1 cellular context compared by ENCODE assay signal in the genomic region with DNA sequence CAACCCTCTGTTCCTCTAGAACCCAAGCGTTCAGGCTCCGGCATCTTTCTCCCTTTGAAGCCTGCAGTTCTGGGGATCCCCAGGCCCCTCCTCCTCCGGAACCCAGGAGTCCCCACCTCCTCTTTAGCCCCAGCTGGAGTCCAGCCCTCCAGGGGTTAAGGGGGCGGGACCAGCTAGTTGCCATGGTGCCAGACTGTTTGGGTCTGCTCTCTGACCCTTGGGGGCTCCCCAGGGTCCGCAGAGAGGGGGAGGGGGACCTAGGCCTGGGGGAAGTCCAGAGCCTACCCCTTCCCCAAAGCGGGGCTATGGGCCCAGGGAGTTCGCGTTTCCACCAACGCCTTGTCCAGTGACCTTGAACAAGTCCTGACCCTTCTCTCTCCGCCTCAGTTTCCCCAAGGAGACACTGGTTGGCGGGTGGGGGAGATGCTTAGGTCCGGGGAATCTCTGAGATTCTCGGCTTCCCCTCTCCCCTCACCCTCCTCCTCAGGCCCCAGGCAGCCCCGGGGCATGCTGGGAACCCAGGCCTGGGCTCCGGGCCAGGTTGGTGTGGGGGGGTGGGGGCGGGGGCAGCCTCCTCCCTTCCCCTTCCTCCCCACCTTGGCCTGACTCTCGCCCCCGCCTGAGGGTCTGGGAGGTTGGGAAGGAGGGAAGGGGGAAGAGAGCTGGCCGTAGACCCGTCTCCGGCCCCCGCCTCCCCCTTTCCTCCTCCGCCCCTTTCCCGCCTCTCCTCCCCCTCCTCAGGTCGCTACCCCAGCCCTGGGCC.
A peak's percentile ranks its signal among the peaks of the same experiment; 100 is the strongest.
TF ChIP-seq lines count a peak whose summit lies in the region.

No MANE protein-coding gene starts in this region.

TF ChIP-seq in K562, 482 proteins besides CTCF, POLR2A, EP300 and RAD21 (continued from another document and continues in another):
- TF ChIP-seq ZNF551 (CRISPR knock-in tag; IDR thresholded peaks at IDR 0.05) = no peak
- TF ChIP-seq SMARCE1 (IDR thresholded peaks at IDR 0.05) = no peak
- no peak for TF ChIP-seq CBX3 (IDR thresholded peaks at IDR 0.05; ENCODE audit: borderline replicate concordance in 1 of 2, low read length in 2 of 2)
- no peak for TF ChIP-seq MCM3 (IDR thresholded peaks at IDR 0.05)
- TF ChIP-seq, protein P1, sequence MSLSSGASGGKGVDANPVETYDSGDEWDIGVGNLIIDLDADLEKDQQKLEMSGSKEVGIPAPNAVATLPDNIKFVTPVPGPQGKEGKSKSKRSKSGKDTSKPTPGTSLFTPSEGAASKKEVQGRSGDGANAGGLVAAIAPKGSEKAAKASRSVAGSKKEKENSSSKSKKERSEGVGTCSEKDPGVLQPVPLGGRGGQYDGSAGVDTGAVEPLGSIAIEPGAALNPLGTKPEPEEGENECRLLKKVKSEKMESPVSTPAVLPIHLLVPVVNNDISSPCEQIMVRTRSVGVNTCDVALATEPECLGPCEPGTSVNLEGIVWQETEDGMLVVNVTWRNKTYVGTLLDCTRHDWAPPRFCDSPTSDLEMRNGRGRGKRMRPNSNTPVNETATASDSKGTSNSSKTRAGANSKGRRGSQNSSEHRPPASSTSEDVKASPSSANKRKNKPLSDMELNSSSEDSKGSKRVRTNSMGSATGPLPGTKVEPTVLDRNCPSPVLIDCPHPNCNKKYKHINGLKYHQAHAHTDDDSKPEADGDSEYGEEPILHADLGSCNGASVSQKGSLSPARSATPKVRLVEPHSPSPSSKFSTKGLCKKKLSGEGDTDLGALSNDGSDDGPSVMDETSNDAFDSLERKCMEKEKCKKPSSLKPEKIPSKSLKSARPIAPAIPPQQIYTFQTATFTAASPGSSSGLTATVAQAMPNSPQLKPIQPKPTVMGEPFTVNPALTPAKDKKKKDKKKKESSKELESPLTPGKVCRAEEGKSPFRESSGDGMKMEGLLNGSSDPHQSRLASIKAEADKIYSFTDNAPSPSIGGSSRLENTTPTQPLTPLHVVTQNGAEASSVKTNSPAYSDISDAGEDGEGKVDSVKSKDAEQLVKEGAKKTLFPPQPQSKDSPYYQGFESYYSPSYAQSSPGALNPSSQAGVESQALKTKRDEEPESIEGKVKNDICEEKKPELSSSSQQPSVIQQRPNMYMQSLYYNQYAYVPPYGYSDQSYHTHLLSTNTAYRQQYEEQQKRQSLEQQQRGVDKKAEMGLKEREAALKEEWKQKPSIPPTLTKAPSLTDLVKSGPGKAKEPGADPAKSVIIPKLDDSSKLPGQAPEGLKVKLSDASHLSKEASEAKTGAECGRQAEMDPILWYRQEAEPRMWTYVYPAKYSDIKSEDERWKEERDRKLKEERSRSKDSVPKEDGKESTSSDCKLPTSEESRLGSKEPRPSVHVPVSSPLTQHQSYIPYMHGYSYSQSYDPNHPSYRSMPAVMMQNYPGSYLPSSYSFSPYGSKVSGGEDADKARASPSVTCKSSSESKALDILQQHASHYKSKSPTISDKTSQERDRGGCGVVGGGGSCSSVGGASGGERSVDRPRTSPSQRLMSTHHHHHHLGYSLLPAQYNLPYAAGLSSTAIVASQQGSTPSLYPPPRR (CRISPR knock-in tag; IDR thresholded peaks at IDR 0.05; ENCODE audit: borderline replicate concordance) = no peak
- TF ChIP-seq, protein P2, sequence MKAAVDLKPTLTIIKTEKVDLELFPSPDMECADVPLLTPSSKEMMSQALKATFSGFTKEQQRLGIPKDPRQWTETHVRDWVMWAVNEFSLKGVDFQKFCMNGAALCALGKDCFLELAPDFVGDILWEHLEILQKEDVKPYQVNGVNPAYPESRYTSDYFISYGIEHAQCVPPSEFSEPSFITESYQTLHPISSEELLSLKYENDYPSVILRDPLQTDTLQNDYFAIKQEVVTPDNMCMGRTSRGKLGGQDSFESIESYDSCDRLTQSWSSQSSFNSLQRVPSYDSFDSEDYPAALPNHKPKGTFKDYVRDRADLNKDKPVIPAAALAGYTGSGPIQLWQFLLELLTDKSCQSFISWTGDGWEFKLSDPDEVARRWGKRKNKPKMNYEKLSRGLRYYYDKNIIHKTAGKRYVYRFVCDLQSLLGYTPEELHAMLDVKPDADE (conservative IDR thresholded peaks at IDR 0.05; ENCODE audit: control insufficient read depth, low read depth, low read length) = peak; percentile 43; the same call in 1 of the 2 replicates
- no peak for TF ChIP-seq CREM (IDR thresholded peaks at IDR 0.05; ENCODE audit: low read depth)
- TF ChIP-seq, protein P3, sequence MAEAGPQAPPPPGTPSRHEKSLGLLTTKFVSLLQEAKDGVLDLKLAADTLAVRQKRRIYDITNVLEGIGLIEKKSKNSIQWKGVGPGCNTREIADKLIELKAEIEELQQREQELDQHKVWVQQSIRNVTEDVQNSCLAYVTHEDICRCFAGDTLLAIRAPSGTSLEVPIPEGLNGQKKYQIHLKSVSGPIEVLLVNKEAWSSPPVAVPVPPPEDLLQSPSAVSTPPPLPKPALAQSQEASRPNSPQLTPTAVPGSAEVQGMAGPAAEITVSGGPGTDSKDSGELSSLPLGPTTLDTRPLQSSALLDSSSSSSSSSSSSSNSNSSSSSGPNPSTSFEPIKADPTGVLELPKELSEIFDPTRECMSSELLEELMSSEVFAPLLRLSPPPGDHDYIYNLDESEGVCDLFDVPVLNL (CRISPR knock-in tag; IDR thresholded peaks at IDR 0.05; ENCODE audit: low read depth) = no peak
- no peak for TF ChIP-seq NFXL1 (CRISPR knock-in tag; IDR thresholded peaks at IDR 0.05)
- TF ChIP-seq MEF2A (IDR thresholded peaks at IDR 0.05; ENCODE audit: control insufficient read depth, low read depth, low read length) = no peak
- TF ChIP-seq SMAD4 (CRISPR knock-in tag; conservative IDR thresholded peaks at IDR 0.05) = peak; percentile 96
- no peak for TF ChIP-seq LARP7 (IDR thresholded peaks at IDR 0.05)
- TF ChIP-seq ARHGAP35 (IDR thresholded peaks at IDR 0.05; ENCODE audit: partially characterized antibody) = no peak
- peak; percentile 69 for TF ChIP-seq ZFX (CRISPR knock-in tag; IDR thresholded peaks at IDR 0.05)
- TF ChIP-seq BMI1 (IDR thresholded peaks at IDR 0.05; ENCODE audit: low read length) = no peak
- peak; percentile 16; the same call in 1 of the 2 replicates for TF ChIP-seq MTA2 (IDR thresholded peaks at IDR 0.05; ENCODE audit: low read depth)
- no peak for TF ChIP-seq JUNB (CRISPR knock-in tag; conservative IDR thresholded peaks at IDR 0.05)
- no peak for TF ChIP-seq RNF2 (IDR thresholded peaks at IDR 0.05)
- TF ChIP-seq, protein P4, sequence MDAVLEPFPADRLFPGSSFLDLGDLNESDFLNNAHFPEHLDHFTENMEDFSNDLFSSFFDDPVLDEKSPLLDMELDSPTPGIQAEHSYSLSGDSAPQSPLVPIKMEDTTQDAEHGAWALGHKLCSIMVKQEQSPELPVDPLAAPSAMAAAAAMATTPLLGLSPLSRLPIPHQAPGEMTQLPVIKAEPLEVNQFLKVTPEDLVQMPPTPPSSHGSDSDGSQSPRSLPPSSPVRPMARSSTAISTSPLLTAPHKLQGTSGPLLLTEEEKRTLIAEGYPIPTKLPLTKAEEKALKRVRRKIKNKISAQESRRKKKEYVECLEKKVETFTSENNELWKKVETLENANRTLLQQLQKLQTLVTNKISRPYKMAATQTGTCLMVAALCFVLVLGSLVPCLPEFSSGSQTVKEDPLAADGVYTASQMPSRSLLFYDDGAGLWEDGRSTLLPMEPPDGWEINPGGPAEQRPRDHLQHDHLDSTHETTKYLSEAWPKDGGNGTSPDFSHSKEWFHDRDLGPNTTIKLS (IDR thresholded peaks at IDR 0.05; ENCODE audit: borderline replicate concordance, low read depth) = 0 out of 2 replicates have a peak, but pooled peaks have one; percentile 27
- TF ChIP-seq NFE2L1 (tag; IDR thresholded peaks at IDR 0.05; ENCODE audit: borderline replicate concordance, low read depth) = no peak
- no peak for TF ChIP-seq HSF4 (CRISPR knock-in tag; IDR thresholded peaks at IDR 0.05; ENCODE audit: borderline replicate concordance)
- TF ChIP-seq MCM5 (IDR thresholded peaks at IDR 0.05; ENCODE audit: low read depth) = no peak
- no peak for TF ChIP-seq SNIP1 (IDR thresholded peaks at IDR 0.05; ENCODE audit: low read depth)
- TF ChIP-seq RBFOX2 (IDR thresholded peaks at IDR 0.05; ENCODE audit: low read depth, low read length) = peak; percentile 64
- TF ChIP-seq KLF6 (CRISPR knock-in tag; IDR thresholded peaks at IDR 0.05; ENCODE audit: borderline replicate concordance) = no peak
- TF ChIP-seq HNRNPUL1 (IDR thresholded peaks at IDR 0.05; ENCODE audit: low read length) = no peak
- TF ChIP-seq EGR1 (conservative IDR thresholded peaks at IDR 0.05) = peak; percentile 94
- TF ChIP-seq RFX5 (IDR thresholded peaks at IDR 0.05; ENCODE audit: low read depth, low read length) = no peak
- no peak for TF ChIP-seq MEIS2 (IDR thresholded peaks at IDR 0.05; ENCODE audit: partially characterized antibody)
- peak; percentile 32 for TF ChIP-seq SAP30 (IDR thresholded peaks at IDR 0.05; ENCODE audit: borderline replicate concordance, insufficient read depth, low read depth, low read length, poor library complexity, severe bottlenecking)
- peak; percentile 29; the same call in 1 of the 2 replicates for TF ChIP-seq MYC (IDR thresholded peaks at IDR 0.05; ENCODE audit: low read depth, low read length)
- TF ChIP-seq MYC (CRISPR knock-in tag; IDR thresholded peaks at IDR 0.05; ENCODE audit: borderline replicate concordance, low read depth) = no peak
- TF ChIP-seq, protein P5, sequence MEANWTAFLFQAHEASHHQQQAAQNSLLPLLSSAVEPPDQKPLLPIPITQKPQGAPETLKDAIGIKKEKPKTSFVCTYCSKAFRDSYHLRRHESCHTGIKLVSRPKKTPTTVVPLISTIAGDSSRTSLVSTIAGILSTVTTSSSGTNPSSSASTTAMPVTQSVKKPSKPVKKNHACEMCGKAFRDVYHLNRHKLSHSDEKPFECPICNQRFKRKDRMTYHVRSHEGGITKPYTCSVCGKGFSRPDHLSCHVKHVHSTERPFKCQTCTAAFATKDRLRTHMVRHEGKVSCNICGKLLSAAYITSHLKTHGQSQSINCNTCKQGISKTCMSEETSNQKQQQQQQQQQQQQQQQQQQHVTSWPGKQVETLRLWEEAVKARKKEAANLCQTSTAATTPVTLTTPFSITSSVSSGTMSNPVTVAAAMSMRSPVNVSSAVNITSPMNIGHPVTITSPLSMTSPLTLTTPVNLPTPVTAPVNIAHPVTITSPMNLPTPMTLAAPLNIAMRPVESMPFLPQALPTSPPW (CRISPR knock-in tag; IDR thresholded peaks at IDR 0.05) = peak; percentile 97
- no peak for TF ChIP-seq BRD4 (IDR thresholded peaks at IDR 0.05)
- no peak for TF ChIP-seq ZNF561 (CRISPR knock-in tag; conservative IDR thresholded peaks at IDR 0.05)
- TF ChIP-seq KLF10 (CRISPR knock-in tag; IDR thresholded peaks at IDR 0.05) = no peak
- TF ChIP-seq MTA3 (IDR thresholded peaks at IDR 0.05; ENCODE audit: borderline replicate concordance) = peak; percentile 47; the same call in 1 of the 2 replicates
- TF ChIP-seq, protein P6, sequence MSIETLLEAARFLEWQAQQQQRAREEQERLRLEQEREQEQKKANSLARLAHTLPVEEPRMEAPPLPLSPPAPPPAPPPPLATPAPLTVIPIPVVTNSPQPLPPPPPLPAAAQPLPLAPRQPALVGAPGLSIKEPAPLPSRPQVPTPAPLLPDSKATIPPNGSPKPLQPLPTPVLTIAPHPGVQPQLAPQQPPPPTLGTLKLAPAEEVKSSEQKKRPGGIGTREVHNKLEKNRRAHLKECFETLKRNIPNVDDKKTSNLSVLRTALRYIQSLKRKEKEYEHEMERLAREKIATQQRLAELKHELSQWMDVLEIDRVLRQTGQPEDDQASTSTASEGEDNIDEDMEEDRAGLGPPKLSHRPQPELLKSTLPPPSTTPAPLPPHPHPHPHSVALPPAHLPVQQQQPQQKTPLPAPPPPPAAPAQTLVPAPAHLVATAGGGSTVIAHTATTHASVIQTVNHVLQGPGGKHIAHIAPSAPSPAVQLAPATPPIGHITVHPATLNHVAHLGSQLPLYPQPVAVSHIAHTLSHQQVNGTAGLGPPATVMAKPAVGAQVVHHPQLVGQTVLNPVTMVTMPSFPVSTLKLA (conservative IDR thresholded peaks at IDR 0.05) = peak in 1 of 2 experiments; percentile 44; a peak in 1 of 4 replicates
- TF ChIP-seq, protein P7, sequence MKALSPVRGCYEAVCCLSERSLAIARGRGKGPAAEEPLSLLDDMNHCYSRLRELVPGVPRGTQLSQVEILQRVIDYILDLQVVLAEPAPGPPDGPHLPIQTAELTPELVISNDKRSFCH (CRISPR knock-in tag; IDR thresholded peaks at IDR 0.05) = no peak
- TF ChIP-seq, protein P7 (tag; IDR thresholded peaks at IDR 0.05) = 0 out of 2 replicates have a peak, but pooled peaks have one; percentile 47
- TF ChIP-seq, protein P8, sequence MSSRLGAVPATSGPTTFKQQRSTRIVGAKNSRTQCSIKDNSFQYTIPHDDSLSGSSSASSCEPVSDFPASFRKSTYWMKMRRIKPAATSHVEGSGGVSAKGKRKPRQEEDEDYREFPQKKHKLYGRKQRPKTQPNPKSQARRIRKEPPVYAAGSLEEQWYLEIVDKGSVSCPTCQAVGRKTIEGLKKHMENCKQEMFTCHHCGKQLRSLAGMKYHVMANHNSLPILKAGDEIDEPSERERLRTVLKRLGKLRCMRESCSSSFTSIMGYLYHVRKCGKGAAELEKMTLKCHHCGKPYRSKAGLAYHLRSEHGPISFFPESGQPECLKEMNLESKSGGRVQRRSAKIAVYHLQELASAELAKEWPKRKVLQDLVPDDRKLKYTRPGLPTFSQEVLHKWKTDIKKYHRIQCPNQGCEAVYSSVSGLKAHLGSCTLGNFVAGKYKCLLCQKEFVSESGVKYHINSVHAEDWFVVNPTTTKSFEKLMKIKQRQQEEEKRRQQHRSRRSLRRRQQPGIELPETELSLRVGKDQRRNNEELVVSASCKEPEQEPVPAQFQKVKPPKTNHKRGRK (tag; IDR thresholded peaks at IDR 0.05) = no peak
- TF ChIP-seq TCF3 (CRISPR knock-in tag; IDR thresholded peaks at IDR 0.05) = no peak
- no peak for TF ChIP-seq GATAD2A (IDR thresholded peaks at IDR 0.05)
- peak; percentile 96 for TF ChIP-seq ZNF263 (CRISPR knock-in tag; IDR thresholded peaks at IDR 0.05; ENCODE audit: borderline replicate concordance)
- TF ChIP-seq, protein P9, sequence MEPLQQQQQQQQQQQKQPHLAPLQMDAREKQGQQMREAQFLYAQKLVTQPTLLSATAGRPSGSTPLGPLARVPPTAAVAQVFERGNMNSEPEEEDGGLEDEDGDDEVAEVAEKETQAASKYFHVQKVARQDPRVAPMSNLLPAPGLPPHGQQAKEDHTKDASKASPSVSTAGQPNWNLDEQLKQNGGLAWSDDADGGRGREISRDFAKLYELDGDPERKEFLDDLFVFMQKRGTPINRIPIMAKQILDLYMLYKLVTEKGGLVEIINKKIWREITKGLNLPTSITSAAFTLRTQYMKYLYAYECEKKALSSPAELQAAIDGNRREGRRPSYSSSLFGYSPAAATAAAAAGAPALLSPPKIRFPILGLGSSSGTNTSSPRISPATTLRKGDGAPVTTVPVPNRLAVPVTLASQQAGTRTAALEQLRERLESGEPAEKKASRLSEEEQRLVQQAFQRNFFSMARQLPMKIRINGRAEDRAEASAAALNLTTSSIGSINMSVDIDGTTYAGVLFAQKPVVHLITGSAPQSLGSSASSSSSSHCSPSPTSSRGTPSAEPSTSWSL (CRISPR knock-in tag; IDR thresholded peaks at IDR 0.05; ENCODE audit: borderline replicate concordance) = no peak
- no peak for TF ChIP-seq ZBED1 (IDR thresholded peaks at IDR 0.05)
- no peak for TF ChIP-seq SMARCA5 (IDR thresholded peaks at IDR 0.05)
- TF ChIP-seq POU5F1 (IDR thresholded peaks at IDR 0.05; ENCODE audit: borderline replicate concordance, low read depth, low read length, partially characterized antibody) = no peak
- peak; percentile 92 to 95 for TF ChIP-seq MAZ (CRISPR knock-in tag; conservative IDR thresholded peaks at IDR 0.05 in 1 of 2, IDR thresholded peaks at IDR 0.05 in 1 of 2)
- no peak for TF ChIP-seq E2F3 (CRISPR knock-in tag; IDR thresholded peaks at IDR 0.05)
- TF ChIP-seq CHD4 (IDR thresholded peaks at IDR 0.05; ENCODE audit: insufficient read depth, insufficient replicate concordance, low read depth, low read length, poor library complexity, severe bottlenecking) = no peak
